Comparison of ENCODE assay signal across 14 cellular contexts in the genomic region with DNA sequence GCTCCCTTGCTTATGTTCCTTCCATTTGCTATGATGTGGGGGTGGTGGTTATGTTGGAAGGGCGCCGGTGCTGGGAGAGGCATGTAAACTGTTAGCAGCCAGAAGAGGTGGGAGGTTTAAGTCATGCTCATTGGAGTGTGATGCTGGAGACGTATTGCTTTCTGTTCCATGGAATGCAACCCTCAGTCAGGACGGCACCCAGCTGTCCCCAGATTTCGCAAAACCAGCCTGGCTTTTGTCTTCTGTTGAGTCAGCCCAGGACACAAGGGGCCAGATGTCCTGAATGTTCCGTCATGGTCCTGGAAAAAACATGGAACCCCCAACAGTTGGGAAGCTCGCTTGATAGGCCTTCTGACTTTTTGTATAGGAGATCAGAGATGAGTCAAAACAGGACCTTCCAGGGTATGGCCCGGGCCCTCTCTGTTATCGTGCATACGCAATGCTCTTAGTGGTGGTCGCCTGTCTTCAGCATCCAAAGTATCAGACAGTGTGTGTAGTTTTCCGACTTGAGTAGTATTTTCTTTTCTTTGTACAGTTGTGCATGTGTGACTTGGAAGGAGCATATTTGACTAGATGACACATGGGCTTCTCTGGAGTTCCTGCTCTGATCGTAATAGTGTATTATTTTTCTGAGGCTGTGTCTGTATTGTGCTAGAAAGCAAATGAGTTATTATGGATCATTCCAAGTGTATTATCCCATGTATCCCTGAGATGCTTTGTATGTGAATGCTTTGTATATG.
DNase-seq lines count a peak whose midpoint lies in the region; ATAC-seq and TF ChIP-seq lines count a peak whose summit lies in the region.
"Had no signal": no experiment of that assay in that cellular context is flagged by ENCODE, and none has a peak within 500 bp of the region (broad histone marks: within the 10 kb centered on the region; RNA-seq: fewer than 3 reads in every experiment).

No MANE protein-coding gene starts in this region.

- H3K4me3 ChIP-seq in psoas muscle (no peak overlapping the region), BE2C (ENCODE audit: low read depth, low read length) (no peak overlapping the region)
- H3K4me3 ChIP-seq: SJSA1, skin epidermis had no signal

- POLR2A ChIA-PET in CD4-positive, alpha-beta T cell (lab: Charles Lee): no interaction called here

- H3K9me3 ChIP-seq in psoas muscle (no peaks in the 10 kb centered on the region), BE2C (no peaks in the 10 kb centered on the region; the same call in 1 of the 2 replicates)
- no peaks in the 10 kb centered on the region for H3K9me3 ChIP-seq in CD4-positive, alpha-beta T cell (ENCODE audit: control insufficient read depth, low read length)
- H3K9me3 ChIP-seq: SJSA1 had no signal

- no peaks in the 10 kb centered on the region for H3K36me3 Mint-ChIP-seq in CD4-positive, alpha-beta T cell (ENCODE audit: low read depth)
- H3K36me3 Mint-ChIP-seq: type B pancreatic cell had no signal

- H3K27me3 ChIP-seq in psoas muscle (ENCODE audit: insufficient read depth in 3 of 3, low read length in 2 of 3): no peaks in the 10 kb centered on the region
- H3K27me3 ChIP-seq in CD4-positive, alpha-beta T cell (ENCODE audit: control insufficient read depth, insufficient read depth, low read length): no peaks in the 10 kb centered on the region
- no peaks in the 10 kb centered on the region for H3K27me3 ChIP-seq in BE2C
- H3K27me3 ChIP-seq: SJSA1 had no signal

- peak; percentile 65 to 94 (median 83) for ATAC-seq in psoas muscle
- ATAC-seq in HG03521 (IDR thresholded peaks at IDR 0.05; ENCODE audit: unreplicated experiment): no peak
- ATAC-seq in CD4-positive, alpha-beta T cell (ENCODE audit: poor library complexity): no peak

- WGBS in psoas muscle, 3 donors: 51 to 58% (median 52%) methylated on average over 13 of the region's 13 CpGs

- intact Hi-C loops in psoas muscle (cut with DNase I): no loop called here
- intact Hi-C loops in CD4-positive, alpha-beta T cell (cut with DNase I, micrococcal nuclease): no loop called here

- H3K4me1 ChIP-seq in psoas muscle (no peaks in the 10 kb centered on the region), BE2C (no peaks in the 10 kb centered on the region)
- H3K4me1 ChIP-seq: SJSA1 had no signal

- H3K9me3 Mint-ChIP-seq in CD4-positive, alpha-beta T cell: no peaks in the 10 kb centered on the region
- H3K9me3 Mint-ChIP-seq: activated B cell treated with CpG ODN at 0.5 μM for 24 hours; activated T-cell treated with anti-CD3 and anti-CD28 coated beads, Interleukin-2, amount 50 U/mL, for 24 hours; type B pancreatic cell had no signal

- no peak for TF ChIP-seq CTCF in psoas muscle (IDR thresholded peaks at IDR 0.05)
- TF ChIP-seq CTCF in CD4-positive, alpha-beta T cell (IDR thresholded peaks at IDR 0.05): no peak
- TF ChIP-seq CTCF in BE2C (IDR thresholded peaks at IDR 0.05; ENCODE audit: low read depth, low read length): no peak

- H3K36me3 ChIP-seq in psoas muscle (ENCODE audit: insufficient read depth in 1 of 2, low read depth in 1 of 2) (no peaks in the 10 kb centered on the region), BE2C (no peaks in the 10 kb centered on the region)
- H3K36me3 ChIP-seq: SJSA1 had no signal

- H3K4me3 Mint-ChIP-seq in CD4-positive, alpha-beta T cell: no peak overlapping the region
- H3K4me3 Mint-ChIP-seq: activated B cell treated with CpG ODN at 0.5 μM for 24 hours; activated T-cell treated with anti-CD3 and anti-CD28 coated beads, Interleukin-2, amount 50 U/mL, for 24 hours; type B pancreatic cell had no signal

- no peaks in the 10 kb centered on the region for H3K27me3 Mint-ChIP-seq in CD4-positive, alpha-beta T cell
- H3K27me3 Mint-ChIP-seq: activated B cell treated with CpG ODN at 0.5 μM for 24 hours; activated T-cell treated with anti-CD3 and anti-CD28 coated beads, Interleukin-2, amount 50 U/mL, for 24 hours; type B pancreatic cell had no signal

- CTCF ChIA-PET in CD4-positive, alpha-beta T cell (lab: Charles Lee): no interaction called here

- no peak overlapping the region for H3K27ac Mint-ChIP-seq in CD4-positive, alpha-beta T cell
- H3K27ac Mint-ChIP-seq: activated B cell treated with CpG ODN at 0.5 μM for 24 hours; activated T-cell treated with anti-CD3 and anti-CD28 coated beads, Interleukin-2, amount 50 U/mL, for 24 hours; type B pancreatic cell had no signal

- in situ Hi-C loops in Caki2 (cut with HindIII; ENCODE audit: low pct_unique_long_range_greater_than_20kb, low sequenced_read_pairs): no loop called here

- DNase-seq in Caki2 (ENCODE audit: low read depth) (peak; percentile 59), astrocyte of the hippocampus (ENCODE audit: low read depth, low spot score) (peak; percentile 69), iPS-NIHi11 (ENCODE audit: low spot score) (peak; percentile 38), psoas muscle (peak; percentile 56 to 63), GF-D8 (lab: John Stamatoyannopoulos, UW) (no peak), BE2C (no peak)
- no peak for DNase-seq in CD4-positive, alpha-beta T cell
- DNase-seq: activated B cell treated with CpG ODN at 0.5 μM for 24 hours; activated T-cell treated with anti-CD3 and anti-CD28 coated beads, Interleukin-2, amount 50 U/mL, for 24 hours; NCI-H748 treated with DMSO at 0.1 percent for 48 hours had no signal

- no peak overlapping the region for H3K27ac ChIP-seq in psoas muscle
- no peak overlapping the region for H3K27ac ChIP-seq in CD4-positive, alpha-beta T cell (ENCODE audit: low read depth, low read length)
- H3K27ac ChIP-seq: SJSA1 had no signal

- H3K4me1 Mint-ChIP-seq in CD4-positive, alpha-beta T cell (ENCODE audit: low read depth): peaks cover 10% of the 10 kb centered on the region

Comparison
In these comparisons a context has a peak if more than half of its experiments do, and no peak if none do; other contexts are left out.
1. DNase-seq: peak in Caki2 (single experiment), astrocyte of the hippocampus (single experiment), iPS-NIHi11 (single experiment) and psoas muscle (2 of 2); none in CD4-positive, alpha-beta T cell (0 of 10), GF-D8 (single experiment) and BE2C (single experiment).
2. ATAC-seq: peak in psoas muscle (4 of 4); none in HG03521 (single experiment) and CD4-positive, alpha-beta T cell (single experiment).